Comparison of ENCODE assay signal across 8 cellular contexts in the genomic region with DNA sequence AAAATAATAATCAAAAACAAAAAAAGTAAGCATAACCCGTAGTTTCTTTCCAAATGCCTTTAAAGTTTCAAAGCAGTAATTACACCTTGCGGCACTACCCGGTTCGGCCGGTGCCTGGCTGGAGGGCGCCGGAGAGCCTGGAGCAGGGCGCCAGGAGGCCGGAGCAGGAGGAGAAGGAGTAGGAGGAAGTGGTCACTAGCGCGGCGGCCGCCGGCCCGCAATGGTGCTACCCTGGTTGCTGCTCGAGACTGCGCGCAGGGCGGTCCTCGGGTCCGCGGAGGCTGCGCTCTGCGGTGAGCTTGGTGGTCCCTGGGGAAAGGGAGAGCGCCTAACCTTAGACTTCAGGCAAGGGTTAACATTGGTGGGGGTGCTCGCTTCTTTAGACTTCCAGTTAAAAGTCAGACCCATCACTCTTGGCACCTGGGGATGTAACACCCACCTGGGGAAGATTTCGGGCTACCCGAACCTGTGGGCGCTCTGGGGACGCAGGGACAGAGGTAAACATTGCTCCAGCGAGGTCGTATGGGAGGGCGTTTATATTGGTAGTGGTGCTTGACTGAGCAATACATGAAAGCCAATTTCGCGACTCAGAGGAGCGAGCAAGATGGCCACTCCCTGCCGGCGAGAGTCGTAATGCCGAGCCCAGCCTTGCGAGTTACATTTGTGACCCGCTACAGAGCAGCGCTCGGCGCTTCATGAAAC. TPM values are rescaled to one million over a fixed set of nuclear protein-coding genes. Genes with fewer than 3 reads are reported as not detected.
DNase-seq lines count a peak whose midpoint lies in the region; ATAC-seq and TF ChIP-seq lines count a peak whose summit lies in the region.

No MANE protein-coding gene starts in this region.

- intact Hi-C loops in tibial artery (cut with DNase I; ENCODE audit: low total_unique reads) = loop anchor here (5.0 kb wide), 1 partner anchor 46 kb away; the partner anchor contains the start of gene CCNC

- peak overlapping the region; percentile 85 for H3K4me3 ChIP-seq in osteoblast (ENCODE audit: insufficient read depth, low read length)
- peak overlapping the region; percentile 76 to 84 for H3K4me3 ChIP-seq in tibial artery

- H3K9me3 Mint-ChIP-seq in activated naive CD4-positive, alpha-beta T cell treated with anti-CD3 and anti-CD28 coated beads, Interleukin-2, amount 50 U/mL, for 72 hours = no peaks in the 10 kb centered on the region

- DNase-seq in NCI-H1092 (lab: John Stamatoyannopoulos, UW) = peak; percentile 27
- peak; percentile 69 to 83 for DNase-seq in activated naive CD4-positive, alpha-beta T cell treated with anti-CD3 and anti-CD28 coated beads, Interleukin-2, amount 50 U/mL, for 72 hours (ENCODE audit: low spot score in 2 of 2)
- peak; percentile 81 for DNase-seq in globus pallidus (ENCODE audit: low spot score)
- peak; percentile 96 for DNase-seq in osteoblast (ENCODE audit: insufficient read length, low spot score, missing footprints)
- peak; percentile 85 to 93 for DNase-seq in tibial artery

- peak overlapping the region; percentile 72 for H3K4me2 ChIP-seq in osteoblast (ENCODE audit: insufficient read depth, low read length)

- peak overlapping the region; percentile 91 for H2AFZ ChIP-seq in osteoblast (ENCODE audit: low read length)

- H3K4me1 ChIP-seq in osteoblast (ENCODE audit: insufficient read depth, low read length) = peaks cover 13% of the 10 kb centered on the region
- H3K4me1 ChIP-seq in tibial artery = peaks cover 0 to 24% (median 17%) of the 10 kb centered on the region in 4 donors

- H3K36me3 ChIP-seq in osteoblast (ENCODE audit: insufficient read depth, low read length) = no peaks in the 10 kb centered on the region
- no peaks in the 10 kb centered on the region for H3K36me3 ChIP-seq in tibial artery

- H3K9me3 ChIP-seq in osteoblast (ENCODE audit: low read depth, low read length) (no peaks in the 10 kb centered on the region), tibial artery (no peaks in the 10 kb centered on the region)

- H4K20me1 ChIP-seq in osteoblast (ENCODE audit: insufficient read depth, low read length) = no peaks in the 10 kb centered on the region

- peaks cover 0 to 8% of the 10 kb centered on the region in 2 donors for H3K36me3 Mint-ChIP-seq in activated naive CD4-positive, alpha-beta T cell treated with anti-CD3 and anti-CD28 coated beads, Interleukin-2, amount 50 U/mL, for 72 hours

- H3K27me3 ChIP-seq in osteoblast (ENCODE audit: insufficient read depth, low read length) = no peaks in the 10 kb centered on the region
- no peaks in the 10 kb centered on the region for H3K27me3 ChIP-seq in tibial artery

- ATAC-seq in HG02610 (IDR thresholded peaks at IDR 0.05; ENCODE audit: unreplicated experiment) (peak; percentile 97), SK-N-SH treated with all-trans-retinoic acid at 6 μM for 48 hours (peak; percentile 98)
- ATAC-seq in activated naive CD4-positive, alpha-beta T cell treated with anti-CD3 and anti-CD28 coated beads, Interleukin-2, amount 50 U/mL, for 72 hours = peak; percentile 89 to 98

- peaks cover 17% of the 10 kb centered on the region for H3K79me2 ChIP-seq in osteoblast (ENCODE audit: insufficient read depth, low read length)

- peak overlapping the region; percentile 87 for H3K27ac ChIP-seq in osteoblast (ENCODE audit: low read depth, low read length)
- H3K27ac ChIP-seq in tibial artery = peak overlapping the region; percentile 94 to 95

- H3K27ac Mint-ChIP-seq in activated naive CD4-positive, alpha-beta T cell treated with anti-CD3 and anti-CD28 coated beads, Interleukin-2, amount 50 U/mL, for 72 hours = peak overlapping the region; percentile 91 to 95

- peak; percentile 78 for TF ChIP-seq CTCF in GM12872 (IDR thresholded peaks at IDR 0.05; ENCODE audit: insufficient read depth, low read depth, low read length)
- TF ChIP-seq CTCF in osteoblast (IDR thresholded peaks at IDR 0.05; ENCODE audit: extremely low read depth, low read depth, low read length) = peak; percentile 70
- TF ChIP-seq CTCF in tibial artery (IDR thresholded peaks at IDR 0.05) = peak; percentile 83 to 97

TF ChIP-seq in SK-N-SH treated with all-trans-retinoic acid at 6 μM for 48 hours, 23 proteins besides CTCF, POLR2A, EP300 and RAD21:
- 0 out of 2 replicates have a peak, but pooled peaks have one; percentile 22 for TF ChIP-seq ZNF8 (CRISPR knock-in tag; IDR thresholded peaks at IDR 0.05)
- TF ChIP-seq POU6F1 (CRISPR knock-in tag; IDR thresholded peaks at IDR 0.05; ENCODE audit: borderline replicate concordance, low read depth) = no peak
TF ChIP-seq in SK-N-SH treated with all-trans-retinoic acid at 6 μM for 48 hours: peak in this region for 1.

RNA-seq across cellular contexts. Expression of gene USP45, which starts 5.8 kb away (rescaled TPM):
- total RNA-seq in activated naive CD4-positive, alpha-beta T cell treated with anti-CD3 and anti-CD28 coated beads, Interleukin-2, amount 50 U/mL, for 72 hours = 10 to 100 TPM; 10.9 to 13.4 TPM
- total RNA-seq in osteoblast = 18.1 and 24.5 TPM in 2 replicates

RNA-seq across cellular contexts. Expression of gene CCNC, which starts 47.5 kb away (rescaled TPM):
- total RNA-seq in activated naive CD4-positive, alpha-beta T cell treated with anti-CD3 and anti-CD28 coated beads, Interleukin-2, amount 50 U/mL, for 72 hours = 10 to 100 TPM; 35.2 to 63.6 TPM
- total RNA-seq in osteoblast = 89.4 and 89.6 TPM in 2 replicates

Comparison
In these comparisons a context has a peak if more than half of its experiments do, and no peak if none do; other contexts are left out.
1. Peak in every context shown above with its lines: DNase-seq, ATAC-seq, H3K4me3 ChIP-seq and H3K27ac ChIP-seq.
2. DNase-seq: peak in every context shown above with its lines; median percentile 96 in osteoblast; 89 in tibial artery; 81 in globus pallidus; 76 in activated naive CD4-positive, alpha-beta T cell treated with anti-CD3 and anti-CD28 coated beads, Interleukin-2, amount 50 U/mL, for 72 hours; 27 in NCI-H1092.